26 cellular contexts compared by ENCODE assay signal in genomic region chr6:136969930-136970329, GRCh38. TPM values are rescaled to one million over a fixed set of nuclear protein-coding genes. Genes with fewer than 3 reads are reported as not detected.
DNase-seq lines count a peak whose midpoint lies in the region; ATAC-seq, FAIRE-seq and TF ChIP-seq lines count a peak whose summit lies in the region.
"Had no signal": no experiment of that assay in that cellular context is flagged by ENCODE, and none has a peak within 500 bp of the region (broad histone marks: within the 10 kb centered on the region; RNA-seq: fewer than 3 reads in every experiment).

No MANE protein-coding gene starts in this region.

- peak; percentile 60 for DNase-seq in BE2C
- DNase-seq in GM23338 (ENCODE audit: low spot score): no peak
- no peak for DNase-seq in keratinocyte (ENCODE audit: low read depth, low spot score)
- DNase-seq in glutamatergic neuron: no peak
- DNase-seq in activated naive CD8-positive, alpha-beta T cell treated with anti-CD3 and anti-CD28 coated beads for 36 hours: no peak
- no peak for DNase-seq in activated CD4-positive, alpha-beta T cell treated with anti-CD3 and anti-CD28 coated beads for 4 hours
- DNase-seq: activated CD4-positive, alpha-beta T cell treated with anti-CD3 and anti-CD28 coated beads, Interleukin-2, amount 50 U/mL, for 4 hours; activated CD8-positive, alpha-beta memory T cell treated with anti-CD3 and anti-CD28 coated beads, Interleukin-2, amount 50 U/mL, for 48 hours; CD4-positive, alpha-beta T cell; MM.1S; naive thymus-derived CD8-positive, alpha-beta T cell; NCI-H2107; NCI-H526 treated with DMSO at 0.1 percent for 48 hours; pancreas; Peyer's patch; sigmoid colon; stimulated activated naive CD4-positive, alpha-beta T cell had no signal

- H3K27ac Mint-ChIP-seq in GM23338: no peak overlapping the region
- H3K27ac Mint-ChIP-seq in glutamatergic neuron (ENCODE audit: unreplicated experiment): no peak overlapping the region
- no peak overlapping the region for H3K27ac Mint-ChIP-seq in activated naive CD8-positive, alpha-beta T cell treated with anti-CD3 and anti-CD28 coated beads for 36 hours
- H3K27ac Mint-ChIP-seq: CD4-positive, alpha-beta T cell; memory B cell; naive thymus-derived CD8-positive, alpha-beta T cell had no signal

- H3K9me1 ChIP-seq in keratinocyte (ENCODE audit: control insufficient read depth, extremely low read depth, insufficient read depth, low read length): no peaks in the 10 kb centered on the region

- H3K27ac ChIP-seq in GM23338 (ENCODE audit: low read depth) (no peak overlapping the region), VCaP (peak overlapping the region; percentile 63), keratinocyte (ENCODE audit: control insufficient read depth, insufficient read depth, low read length) (peak overlapping the region; percentile 36)
- H3K27ac ChIP-seq: pancreas, sigmoid colon, tibial nerve had no signal

- FAIRE-seq in keratinocyte (lab: Jason Lieb, UNC): no peak
- FAIRE-seq: GM12878, H54, pancreas had no signal

- H3K36me3 ChIP-seq in BE2C (peaks cover 29% of the 10 kb centered on the region), GM23338 (ENCODE audit: insufficient read depth) (no peaks in the 10 kb centered on the region), keratinocyte (ENCODE audit: control insufficient read depth in 2 of 2, extremely low read depth in 1 of 2, insufficient read depth in 2 of 2, low read length in 2 of 2) (no peaks in the 10 kb centered on the region)
- H3K36me3 ChIP-seq: pancreas, Peyer's patch, sigmoid colon, tibial nerve had no signal

- no peaks in the 10 kb centered on the region for H3K27me3 ChIP-seq in BE2C
- H3K27me3 ChIP-seq in GM23338 (ENCODE audit: insufficient read depth): no peaks in the 10 kb centered on the region
- H3K27me3 ChIP-seq in keratinocyte (ENCODE audit: control insufficient read depth, extremely low read depth, insufficient read depth, low read length): no peaks in the 10 kb centered on the region
- H3K27me3 ChIP-seq: pancreas, Peyer's patch, sigmoid colon had no signal

- dilution Hi-C loops in keratinocyte (cut with MboI; ENCODE audit: extremely low pct_ligation_motif_present, low sequenced_read_pairs): no loop called here

- H3K4me3 Mint-ChIP-seq in GM23338 (no peak overlapping the region), glutamatergic neuron (ENCODE audit: unreplicated experiment) (no peak overlapping the region)
- H3K4me3 Mint-ChIP-seq in activated naive CD8-positive, alpha-beta T cell treated with anti-CD3 and anti-CD28 coated beads for 36 hours: no peak overlapping the region
- H3K4me3 Mint-ChIP-seq: CD4-positive, alpha-beta T cell; memory B cell; naive thymus-derived CD8-positive, alpha-beta T cell had no signal

- no peaks in the 10 kb centered on the region; the same call in 2 of the 3 replicates for H3K36me3 Mint-ChIP-seq in GM23338 (ENCODE audit: low read depth)
- H3K36me3 Mint-ChIP-seq in glutamatergic neuron (ENCODE audit: unreplicated experiment): no peaks in the 10 kb centered on the region
- H3K36me3 Mint-ChIP-seq in activated naive CD8-positive, alpha-beta T cell treated with anti-CD3 and anti-CD28 coated beads for 36 hours: no peaks in the 10 kb centered on the region
- H3K36me3 Mint-ChIP-seq: memory B cell; naive thymus-derived CD8-positive, alpha-beta T cell had no signal

- H3K79me2 ChIP-seq in GM23338 (replicated peaks; ENCODE audit: insufficient read depth): no peaks in the 10 kb centered on the region
- no peaks in the 10 kb centered on the region for H3K79me2 ChIP-seq in keratinocyte (ENCODE audit: control insufficient read depth, insufficient read depth, low read length)

- H3F3A ChIP-seq in GM23338 (replicated peaks; ENCODE audit: low read depth): no peaks in the 10 kb centered on the region

- H4K20me1 ChIP-seq in GM23338 (replicated peaks; ENCODE audit: insufficient read depth) (no peaks in the 10 kb centered on the region), keratinocyte (ENCODE audit: control insufficient read depth, extremely low read depth, insufficient read depth, low read length) (no peaks in the 10 kb centered on the region)

- TF ChIP-seq CTCF in BE2C (IDR thresholded peaks at IDR 0.05; ENCODE audit: low read depth, low read length): no peak
- TF ChIP-seq CTCF in GM23338 (conservative IDR thresholded peaks at IDR 0.05; ENCODE audit: low read depth in 2 of 2): no peak
- no peak for TF ChIP-seq CTCF in VCaP (conservative IDR thresholded peaks at IDR 0.05)
- no peak for TF ChIP-seq CTCF in keratinocyte (optimal IDR thresholded peaks at IDR 0.05 in 1 of 3, IDR thresholded peaks at IDR 0.05 in 1 of 3, conservative IDR thresholded peaks at IDR 0.05 in 1 of 3; ENCODE audit: extremely low read depth in 1 of 3, insufficient read depth in 2 of 3, low read length in 3 of 3)
- no peak for TF ChIP-seq CTCF in glutamatergic neuron (IDR thresholded peaks at IDR 0.05; ENCODE audit: partially characterized antibody, unreplicated experiment)

- peaks cover 3% of the 10 kb centered on the region for H3K27me3 Mint-ChIP-seq in GM23338 (ENCODE audit: insufficient read depth, low read depth, poor library complexity)
- peaks cover 2% of the 10 kb centered on the region for H3K27me3 Mint-ChIP-seq in glutamatergic neuron (ENCODE audit: unreplicated experiment)
- peaks cover 25% of the 10 kb centered on the region for H3K27me3 Mint-ChIP-seq in activated naive CD8-positive, alpha-beta T cell treated with anti-CD3 and anti-CD28 coated beads for 36 hours

- H3K9me2 ChIP-seq in GM23338 (ENCODE audit: insufficient read depth): no peaks in the 10 kb centered on the region

- H3K9me3 Mint-ChIP-seq in GM23338 (no peaks in the 10 kb centered on the region), glutamatergic neuron (ENCODE audit: unreplicated experiment) (no peaks in the 10 kb centered on the region)
- H3K9me3 Mint-ChIP-seq in activated naive CD8-positive, alpha-beta T cell treated with anti-CD3 and anti-CD28 coated beads for 36 hours: no peaks in the 10 kb centered on the region
- H3K9me3 Mint-ChIP-seq: CD4-positive, alpha-beta T cell; memory B cell; naive thymus-derived CD8-positive, alpha-beta T cell had no signal

- peak overlapping the region; percentile 31 for H3K4me3 ChIP-seq in BE2C (ENCODE audit: low read depth, low read length)
- no peak overlapping the region for H3K4me3 ChIP-seq in GM23338
- no peak overlapping the region for H3K4me3 ChIP-seq in keratinocyte (ENCODE audit: control insufficient read depth in 2 of 3, extremely low read depth in 1 of 3, insufficient read depth in 2 of 3, low read depth in 1 of 3, low read length in 3 of 3)
- H3K4me3 ChIP-seq: GM12878, pancreas, Peyer's patch, sigmoid colon, tibial nerve had no signal

- H3K9ac ChIP-seq in keratinocyte (ENCODE audit: control insufficient read depth, extremely low read depth, insufficient read depth, low read length): no peak overlapping the region

- peaks cover 22% of the 10 kb centered on the region for H3K4me1 ChIP-seq in BE2C
- H3K4me1 ChIP-seq in GM23338 (ENCODE audit: insufficient read depth): no peaks in the 10 kb centered on the region; the same call in 1 of the 2 replicates
- peaks cover 4% of the 10 kb centered on the region for H3K4me1 ChIP-seq in keratinocyte (ENCODE audit: control insufficient read depth, extremely low read depth, insufficient read depth, low read length)
- H3K4me1 ChIP-seq: pancreas, Peyer's patch, sigmoid colon had no signal

- 0 out of 2 replicates have a peak overlapping the region, but pooled peaks have one; percentile 14 for H2AFZ ChIP-seq in GM23338
- H2AFZ ChIP-seq in keratinocyte (ENCODE audit: control insufficient read depth, low read length): no peak overlapping the region

- 0 out of 3 replicates have a peak, but pooled peaks cover under 1% of the 10 kb centered on the region for H3K4me1 Mint-ChIP-seq in GM23338
- peaks cover 13% of the 10 kb centered on the region for H3K4me1 Mint-ChIP-seq in glutamatergic neuron (ENCODE audit: low read depth, unreplicated experiment)
- H3K4me1 Mint-ChIP-seq in activated naive CD8-positive, alpha-beta T cell treated with anti-CD3 and anti-CD28 coated beads for 36 hours: no peaks in the 10 kb centered on the region
- H3K4me1 Mint-ChIP-seq: memory B cell had no signal

- ATAC-seq in GM23338 (no peak), GM21528 (IDR thresholded peaks at IDR 0.05; ENCODE audit: low FRiP score, unreplicated experiment) (no peak)
- ATAC-seq: GM12878; naive thymus-derived CD8-positive, alpha-beta T cell had no signal

- H3K9me3 ChIP-seq in BE2C: no peaks in the 10 kb centered on the region
- H3K9me3 ChIP-seq in keratinocyte (ENCODE audit: control insufficient read depth, low read depth, low read length): no peaks in the 10 kb centered on the region
- H3K9me3 ChIP-seq: pancreas, Peyer's patch, sigmoid colon, tibial nerve had no signal

- H3K4me2 ChIP-seq in GM23338: no peak overlapping the region
- H3K4me2 ChIP-seq in keratinocyte (ENCODE audit: control insufficient read depth, extremely low read depth, insufficient read depth, low read depth, low read length): no peak overlapping the region

TF ChIP-seq in GM23338, 12 proteins besides CTCF, POLR2A, EP300 and RAD21 (continues in another document):
- TF ChIP-seq EZH2phosphoT487 (IDR thresholded peaks at IDR 0.05; ENCODE audit: unreplicated experiment) (no peak), CREB1 (CRISPR knock-in tag; IDR thresholded peaks at IDR 0.05; ENCODE audit: low read depth) (no peak), ZNF331 (CRISPR knock-in tag; IDR thresholded peaks at IDR 0.05; ENCODE audit: low read depth) (no peak), POLR2AphosphoS5 (IDR thresholded peaks at IDR 0.05; ENCODE audit: low read depth) (no peak), JUNB (IDR thresholded peaks at IDR 0.05; ENCODE audit: unreplicated experiment) (no peak), NANOG (IDR thresholded peaks at IDR 0.05; ENCODE audit: borderline replicate concordance) (no peak)

RNA-seq across cellular contexts. Expression of gene SLC35D3, which starts 47.8 kb away (rescaled TPM):
- 1.5 TPM for polyA plus RNA-seq in BE2C (2012; ENCODE audit: insufficient read depth, insufficient read length, low read depth)
- total RNA-seq in GM23338 (2014; rRNA removed; shearing (Covaris generic)): 0.59 and 1.5 TPM in 2 replicates
- polyA plus RNA-seq in GM23338 (2016; fragmentation: Nextera tagmentation; extraction: Ambion mirVana) (1.0 and 1.6 TPM in 2 replicates), keratinocyte (not detected in 3 replicates)
- polyA plus RNA-seq in keratinocyte (2011; ENCODE audit: low read depth): not detected
- polyA plus RNA-seq in keratinocyte (2011; cell fraction: cytosol; rRNA removed): not detected in 2 replicates
- not detected in 2 replicates for polyA plus RNA-seq in keratinocyte (2011; cell fraction: nucleus; rRNA removed)
- not detected in 2 replicates for polyA plus RNA-seq in keratinocyte (2012; ENCODE audit: low replicate concordance)
- polyA minus RNA-seq in keratinocyte: not detected in 3 replicates
- polyA minus RNA-seq in keratinocyte (2011; cell fraction: cytosol; rRNA and poly(A)+ RNA removed): not detected
- polyA minus RNA-seq in keratinocyte (2011; cell fraction: nucleus; rRNA and poly(A)+ RNA removed): not detected in 2 replicates
- total RNA-seq in glutamatergic neuron (ENCODE audit: unreplicated experiment): not detected
- not detected for total RNA-seq in activated naive CD8-positive, alpha-beta T cell treated with anti-CD3 and anti-CD28 coated beads for 36 hours
- total RNA-seq: CD4-positive, alpha-beta T cell; GM12878; kidney epithelial cell; naive thymus-derived CD8-positive, alpha-beta T cell; SK-MEL-5; T-helper 2 cell treated with Interferon-gamma antibody and Interleukin-4, amounts not matched to agents 100 ng/mL and 5 ng/mL, for 36 hours; tibial nerve had no signal
- polyA plus RNA-seq: GM12878; naive thymus-derived CD8-positive, alpha-beta T cell had no signal
